Comparison of ENCODE assay signal across 12 cellular contexts in the genomic region with DNA sequence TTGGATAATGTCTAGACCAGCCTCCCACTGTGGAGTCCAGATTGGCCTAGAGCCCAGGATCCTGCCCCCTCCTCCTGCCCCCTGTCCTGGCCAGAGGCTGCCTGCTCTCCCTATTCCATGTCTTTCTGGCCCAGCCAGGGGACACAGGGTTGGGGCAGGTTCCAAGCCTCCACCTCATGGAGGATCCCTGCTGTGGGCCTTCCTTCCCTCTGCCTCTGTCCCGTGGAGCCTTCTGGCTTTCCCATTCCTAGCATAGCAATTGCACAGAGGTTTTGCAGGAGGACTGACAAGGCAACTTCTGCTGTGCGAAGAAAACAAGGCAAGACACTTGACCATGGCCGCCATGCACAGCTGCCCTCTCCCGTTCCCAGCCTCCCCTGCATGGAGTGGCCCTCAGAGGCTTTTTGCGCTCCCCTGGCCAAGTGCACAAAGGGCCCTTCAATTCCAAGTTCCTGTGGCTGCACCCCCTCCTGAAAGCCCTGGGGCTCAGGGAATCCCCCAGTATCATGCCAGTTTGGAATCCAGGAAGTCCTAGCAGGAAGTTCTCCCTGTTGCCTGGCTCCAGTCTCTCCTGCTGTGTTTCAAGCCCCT. TPM values are rescaled to one million over a fixed set of nuclear protein-coding genes. Genes with fewer than 3 reads are reported as not detected.
A peak's percentile ranks its signal among the peaks of the same experiment; 100 is the strongest.
DNase-seq lines count a peak whose midpoint lies in the region; ATAC-seq and TF ChIP-seq lines count a peak whose summit lies in the region.
"Had no signal": no experiment of that assay in that cellular context is flagged by ENCODE, and none has a peak within 500 bp of the region (broad histone marks: within the 10 kb centered on the region; RNA-seq: fewer than 3 reads in every experiment).

No MANE protein-coding gene starts in this region.

- H4K20me1 ChIP-seq in GM23338 (replicated peaks; ENCODE audit: insufficient read depth) = no peaks in the 10 kb centered on the region
- no peaks in the 10 kb centered on the region for H4K20me1 ChIP-seq in smooth muscle cell (ENCODE audit: low read depth)

- H3K4me2 ChIP-seq in GM23338 (no peak overlapping the region), smooth muscle cell (no peak overlapping the region)

- no peak for TF ChIP-seq EP300 in gastroesophageal sphincter (IDR thresholded peaks at IDR 0.05)

- H2AFZ ChIP-seq in GM23338 (no peak overlapping the region), smooth muscle cell (ENCODE audit: low read depth) (no peak overlapping the region)

- peaks cover 24% of the 10 kb centered on the region for H3K4me1 Mint-ChIP-seq in GM23338

- WGBS in gastroesophageal sphincter (ENCODE audit: low coverage in 1 of 2), 2 donors = 100% methylated on average over 1 of the region's 5 CpGs; no CpG with 5 or more reads in 1 of the 2 donors
- WGBS in smooth muscle cell (ENCODE audit: low lambda C conversion rate) = 77% methylated on average over 5 of the region's 5 CpGs

- H3K27ac ChIP-seq in GM23338 (ENCODE audit: low read depth) = no peak overlapping the region; the same call in 1 of the 2 replicates
- H3K27ac ChIP-seq in gastroesophageal sphincter = peak overlapping the region in 3 of 4 donors; percentile 85 to 91 (median 87)
- peak overlapping the region; percentile 98 for H3K27ac ChIP-seq in smooth muscle cell (ENCODE audit: low read depth)

- TF ChIP-seq CTCF in GM23338 (conservative IDR thresholded peaks at IDR 0.05; ENCODE audit: low read depth in 2 of 2) = no peak
- TF ChIP-seq CTCF in gastroesophageal sphincter (IDR thresholded peaks at IDR 0.05) = no peak
- no peak for TF ChIP-seq CTCF in smooth muscle cell (IDR thresholded peaks at IDR 0.05; ENCODE audit: borderline replicate concordance, insufficient read depth, poor library complexity, severe bottlenecking)

- H3K79me2 ChIP-seq in GM23338 (replicated peaks; ENCODE audit: insufficient read depth) = no peaks in the 10 kb centered on the region
- no peaks in the 10 kb centered on the region for H3K79me2 ChIP-seq in smooth muscle cell (ENCODE audit: low read depth)

- no peak for DNase-seq in GM23338 (ENCODE audit: low spot score)
- no peak for DNase-seq in adipocyte (ENCODE audit: low read depth)
- DNase-seq in smooth muscle cell (lab: John Stamatoyannopoulos, UW; ENCODE audit: unreplicated experiment) = no peak
- no peak for DNase-seq in globus pallidus (ENCODE audit: low spot score)
- DNase-seq in NCI-H82 treated with DMSO at 0.1 percent for 48 hours (lab: John Stamatoyannopoulos, UW; ENCODE audit: unreplicated experiment) = no peak
- DNase-seq in NAMALWA (ENCODE audit: low spot score) = no peak
- DNase-seq: NCI-H2227 treated with DMSO at 0.1 percent for 48 hours, RPMI8226 had no signal

- H3K9ac ChIP-seq in adipocyte (ENCODE audit: low read length) = peak overlapping the region; percentile 77
- peak overlapping the region; percentile 45 for H3K9ac ChIP-seq in smooth muscle cell (ENCODE audit: low read depth)

- no peak overlapping the region for H3K4me3 ChIP-seq in GM23338
- no peak overlapping the region for H3K4me3 ChIP-seq in adipocyte (ENCODE audit: low read length)
- H3K4me3 ChIP-seq in gastroesophageal sphincter = no peak overlapping the region
- no peak overlapping the region for H3K4me3 ChIP-seq in smooth muscle cell

- H3K4me1 ChIP-seq in GM23338 (ENCODE audit: insufficient read depth) (peaks cover 4% of the 10 kb centered on the region; the same call in 1 of the 2 replicates), adipocyte (ENCODE audit: control insufficient read depth, insufficient read depth, low read length) (peaks cover 53% of the 10 kb centered on the region), gastroesophageal sphincter (peaks cover 6 to 68% (median 40%) of the 10 kb centered on the region in 3 donors), smooth muscle cell (ENCODE audit: low read depth) (peaks cover 13% of the 10 kb centered on the region)

- H3K4me3 Mint-ChIP-seq in GM23338 = no peak overlapping the region
- H3K4me3 Mint-ChIP-seq: brain, neural crest cell had no signal

- H3K9me3 Mint-ChIP-seq in GM23338 = no peaks in the 10 kb centered on the region; the same call in 2 of the 3 replicates
- H3K9me3 Mint-ChIP-seq: brain, neural crest cell had no signal

- no peaks in the 10 kb centered on the region for H3K9me2 ChIP-seq in GM23338 (ENCODE audit: insufficient read depth)

- TF ChIP-seq POLR2A in gastroesophageal sphincter (IDR thresholded peaks at IDR 0.05) = no peak

- H3K27me3 Mint-ChIP-seq in GM23338 (ENCODE audit: insufficient read depth, low read depth, poor library complexity) = peaks cover 5% of the 10 kb centered on the region

- H3K36me3 ChIP-seq in GM23338 (ENCODE audit: insufficient read depth) (no peaks in the 10 kb centered on the region), adipocyte (ENCODE audit: control insufficient read depth, insufficient read depth, low read length, severe bottlenecking) (no peaks in the 10 kb centered on the region), gastroesophageal sphincter (no peaks in the 10 kb centered on the region), smooth muscle cell (ENCODE audit: low read depth) (no peaks in the 10 kb centered on the region)

- H3K36me3 Mint-ChIP-seq in GM23338 (ENCODE audit: low read depth) = no peaks in the 10 kb centered on the region
- H3K36me3 Mint-ChIP-seq: brain had no signal

- H3K9me3 ChIP-seq in adipocyte (ENCODE audit: control insufficient read depth, low read length) (no peaks in the 10 kb centered on the region), gastroesophageal sphincter (no peaks in the 10 kb centered on the region), smooth muscle cell (replicated peaks; ENCODE audit: low read depth) (no peaks in the 10 kb centered on the region)

- no peak for ATAC-seq in GM23338
- ATAC-seq in gastroesophageal sphincter = no peak
- ATAC-seq in GM18858 (IDR thresholded peaks at IDR 0.05; ENCODE audit: unreplicated experiment) = no peak

- H3F3A ChIP-seq in GM23338 (replicated peaks; ENCODE audit: low read depth) (no peaks in the 10 kb centered on the region), smooth muscle cell (ENCODE audit: low read depth) (no peaks in the 10 kb centered on the region)

- peak overlapping the region; percentile 67; the same call in 1 of the 2 replicates for H3K27ac Mint-ChIP-seq in GM23338

- H3K27me3 ChIP-seq in GM23338 (ENCODE audit: insufficient read depth) (no peaks in the 10 kb centered on the region), adipocyte (replicated peaks; ENCODE audit: control insufficient read depth, insufficient read depth, low read length) (no peaks in the 10 kb centered on the region), gastroesophageal sphincter (peaks cover 5% of the 10 kb centered on the region), smooth muscle cell (ENCODE audit: low read depth) (no peaks in the 10 kb centered on the region)

TF ChIP-seq in GM23338, 12 proteins besides CTCF, POLR2A, EP300 and RAD21:
- TF ChIP-seq POLR2AphosphoS5 (IDR thresholded peaks at IDR 0.05; ENCODE audit: low read depth) = no peak
- TF ChIP-seq, protein P1, sequence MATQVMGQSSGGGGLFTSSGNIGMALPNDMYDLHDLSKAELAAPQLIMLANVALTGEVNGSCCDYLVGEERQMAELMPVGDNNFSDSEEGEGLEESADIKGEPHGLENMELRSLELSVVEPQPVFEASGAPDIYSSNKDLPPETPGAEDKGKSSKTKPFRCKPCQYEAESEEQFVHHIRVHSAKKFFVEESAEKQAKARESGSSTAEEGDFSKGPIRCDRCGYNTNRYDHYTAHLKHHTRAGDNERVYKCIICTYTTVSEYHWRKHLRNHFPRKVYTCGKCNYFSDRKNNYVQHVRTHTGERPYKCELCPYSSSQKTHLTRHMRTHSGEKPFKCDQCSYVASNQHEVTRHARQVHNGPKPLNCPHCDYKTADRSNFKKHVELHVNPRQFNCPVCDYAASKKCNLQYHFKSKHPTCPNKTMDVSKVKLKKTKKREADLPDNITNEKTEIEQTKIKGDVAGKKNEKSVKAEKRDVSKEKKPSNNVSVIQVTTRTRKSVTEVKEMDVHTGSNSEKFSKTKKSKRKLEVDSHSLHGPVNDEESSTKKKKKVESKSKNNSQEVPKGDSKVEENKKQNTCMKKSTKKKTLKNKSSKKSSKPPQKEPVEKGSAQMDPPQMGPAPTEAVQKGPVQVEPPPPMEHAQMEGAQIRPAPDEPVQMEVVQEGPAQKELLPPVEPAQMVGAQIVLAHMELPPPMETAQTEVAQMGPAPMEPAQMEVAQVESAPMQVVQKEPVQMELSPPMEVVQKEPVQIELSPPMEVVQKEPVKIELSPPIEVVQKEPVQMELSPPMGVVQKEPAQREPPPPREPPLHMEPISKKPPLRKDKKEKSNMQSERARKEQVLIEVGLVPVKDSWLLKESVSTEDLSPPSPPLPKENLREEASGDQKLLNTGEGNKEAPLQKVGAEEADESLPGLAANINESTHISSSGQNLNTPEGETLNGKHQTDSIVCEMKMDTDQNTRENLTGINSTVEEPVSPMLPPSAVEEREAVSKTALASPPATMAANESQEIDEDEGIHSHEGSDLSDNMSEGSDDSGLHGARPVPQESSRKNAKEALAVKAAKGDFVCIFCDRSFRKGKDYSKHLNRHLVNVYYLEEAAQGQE (IDR thresholded peaks at IDR 0.05; ENCODE audit: unreplicated experiment) = no peak

RNA-seq across cellular contexts. Expression of a gene that starts 42.1 kb away (rescaled TPM):
- not detected in 2 replicates for total RNA-seq in GM23338 (2014; rRNA removed; shearing (Covaris generic))
- polyA plus RNA-seq in GM23338 (2016; fragmentation: Nextera tagmentation; extraction: Ambion mirVana) (not detected in 2 replicates), smooth muscle cell (5.1 and 6.6 TPM in 2 replicates)
- total RNA-seq in gastroesophageal sphincter (under 1 TPM in 3 of 4 donors, not detected in 1; 0.16 to 0.54 (median 0.31) TPM), smooth muscle cell (6.7 and 11.7 TPM in 2 replicates)
- total RNA-seq: neural crest cell had no signal
